Comparison of ENCODE assay signal across 2 cellular contexts in the genomic region with DNA sequence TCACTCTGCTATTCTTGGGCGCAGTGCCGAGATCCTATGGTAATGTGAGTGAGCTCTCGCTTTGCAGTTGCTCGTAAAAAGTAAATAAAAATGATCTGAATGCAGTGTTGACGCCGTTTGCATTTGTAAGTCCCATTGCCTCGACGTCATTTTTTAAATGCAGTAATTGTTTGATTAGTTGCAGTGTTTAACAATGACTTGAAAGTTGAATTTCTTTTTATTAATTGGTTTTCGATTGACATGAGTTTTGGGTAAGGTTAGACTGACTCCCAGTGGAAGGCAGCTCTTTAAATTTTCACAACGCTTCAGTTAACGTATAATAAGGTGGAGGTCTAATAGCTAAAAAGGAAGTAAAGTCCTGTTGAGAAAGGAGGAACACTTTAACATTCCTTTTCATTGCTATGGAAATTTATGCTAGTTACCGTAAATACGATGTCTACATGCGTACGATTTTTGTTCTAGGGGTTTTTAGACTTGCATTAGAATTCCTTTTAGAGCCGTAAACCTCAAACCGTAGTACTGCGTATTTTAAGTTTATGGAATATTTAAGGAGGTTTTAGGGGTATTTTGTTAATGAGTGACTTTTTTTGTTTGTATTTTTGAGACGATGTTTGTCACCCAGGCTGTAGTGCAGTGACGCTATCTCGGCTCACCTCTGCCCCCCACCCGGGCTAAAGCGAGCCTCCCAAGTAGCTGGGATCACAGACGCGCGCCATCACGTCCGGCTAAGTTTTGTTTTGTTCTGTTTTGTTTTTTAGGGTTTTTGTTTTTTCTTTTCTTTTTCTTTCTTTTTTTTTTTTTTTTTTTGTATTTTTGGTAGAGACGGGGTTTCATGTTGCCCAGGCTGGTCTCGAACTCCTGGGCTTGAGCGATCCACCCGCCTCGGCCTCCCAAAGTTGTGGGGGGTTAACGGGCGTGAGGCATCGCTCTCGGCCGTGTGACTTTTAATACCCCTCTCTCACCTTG.
A peak's percentile ranks its signal among the peaks of the same experiment; 100 is the strongest.
TF ChIP-seq lines count a peak whose summit lies in the region.

No MANE protein-coding gene starts in this region.

TF ChIP-seq in A549, 52 proteins besides CTCF, POLR2A, EP300 and RAD21 (continued from another document):
- TF ChIP-seq POLR2AphosphoS2 (conservative IDR thresholded peaks at IDR 0.05; ENCODE audit: low read length) (peak; percentile 44; the same call in 1 of the 2 replicates), TFCP2L1 (CRISPR knock-in tag; IDR thresholded peaks at IDR 0.05) (no peak), MYC (IDR thresholded peaks at IDR 0.05; ENCODE audit: borderline replicate concordance, low read length) (no peak)
- TF ChIP-seq, protein P1, sequence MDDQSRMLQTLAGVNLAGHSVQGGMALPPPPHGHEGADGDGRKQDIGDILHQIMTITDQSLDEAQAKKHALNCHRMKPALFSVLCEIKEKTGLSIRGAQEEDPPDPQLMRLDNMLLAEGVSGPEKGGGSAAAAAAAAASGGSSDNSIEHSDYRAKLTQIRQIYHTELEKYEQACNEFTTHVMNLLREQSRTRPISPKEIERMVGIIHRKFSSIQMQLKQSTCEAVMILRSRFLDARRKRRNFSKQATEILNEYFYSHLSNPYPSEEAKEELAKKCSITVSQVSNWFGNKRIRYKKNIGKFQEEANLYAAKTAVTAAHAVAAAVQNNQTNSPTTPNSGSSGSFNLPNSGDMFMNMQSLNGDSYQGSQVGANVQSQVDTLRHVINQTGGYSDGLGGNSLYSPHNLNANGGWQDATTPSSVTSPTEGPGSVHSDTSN (IDR thresholded peaks at IDR 0.05): peak; percentile 3; the same call in 1 of the 2 replicates

TF ChIP-seq in GM23338, 12 proteins besides CTCF, POLR2A, EP300 and RAD21:
- TF ChIP-seq, protein P2, sequence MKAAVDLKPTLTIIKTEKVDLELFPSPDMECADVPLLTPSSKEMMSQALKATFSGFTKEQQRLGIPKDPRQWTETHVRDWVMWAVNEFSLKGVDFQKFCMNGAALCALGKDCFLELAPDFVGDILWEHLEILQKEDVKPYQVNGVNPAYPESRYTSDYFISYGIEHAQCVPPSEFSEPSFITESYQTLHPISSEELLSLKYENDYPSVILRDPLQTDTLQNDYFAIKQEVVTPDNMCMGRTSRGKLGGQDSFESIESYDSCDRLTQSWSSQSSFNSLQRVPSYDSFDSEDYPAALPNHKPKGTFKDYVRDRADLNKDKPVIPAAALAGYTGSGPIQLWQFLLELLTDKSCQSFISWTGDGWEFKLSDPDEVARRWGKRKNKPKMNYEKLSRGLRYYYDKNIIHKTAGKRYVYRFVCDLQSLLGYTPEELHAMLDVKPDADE (IDR thresholded peaks at IDR 0.05): no peak
- TF ChIP-seq JUNB (IDR thresholded peaks at IDR 0.05; ENCODE audit: unreplicated experiment): no peak
- TF ChIP-seq EZH2phosphoT487 (IDR thresholded peaks at IDR 0.05; ENCODE audit: unreplicated experiment): no peak
- TF ChIP-seq NANOG (IDR thresholded peaks at IDR 0.05; ENCODE audit: borderline replicate concordance): no peak
- TF ChIP-seq ZNF331 (CRISPR knock-in tag; IDR thresholded peaks at IDR 0.05; ENCODE audit: low read depth): no peak
- TF ChIP-seq, protein P3, sequence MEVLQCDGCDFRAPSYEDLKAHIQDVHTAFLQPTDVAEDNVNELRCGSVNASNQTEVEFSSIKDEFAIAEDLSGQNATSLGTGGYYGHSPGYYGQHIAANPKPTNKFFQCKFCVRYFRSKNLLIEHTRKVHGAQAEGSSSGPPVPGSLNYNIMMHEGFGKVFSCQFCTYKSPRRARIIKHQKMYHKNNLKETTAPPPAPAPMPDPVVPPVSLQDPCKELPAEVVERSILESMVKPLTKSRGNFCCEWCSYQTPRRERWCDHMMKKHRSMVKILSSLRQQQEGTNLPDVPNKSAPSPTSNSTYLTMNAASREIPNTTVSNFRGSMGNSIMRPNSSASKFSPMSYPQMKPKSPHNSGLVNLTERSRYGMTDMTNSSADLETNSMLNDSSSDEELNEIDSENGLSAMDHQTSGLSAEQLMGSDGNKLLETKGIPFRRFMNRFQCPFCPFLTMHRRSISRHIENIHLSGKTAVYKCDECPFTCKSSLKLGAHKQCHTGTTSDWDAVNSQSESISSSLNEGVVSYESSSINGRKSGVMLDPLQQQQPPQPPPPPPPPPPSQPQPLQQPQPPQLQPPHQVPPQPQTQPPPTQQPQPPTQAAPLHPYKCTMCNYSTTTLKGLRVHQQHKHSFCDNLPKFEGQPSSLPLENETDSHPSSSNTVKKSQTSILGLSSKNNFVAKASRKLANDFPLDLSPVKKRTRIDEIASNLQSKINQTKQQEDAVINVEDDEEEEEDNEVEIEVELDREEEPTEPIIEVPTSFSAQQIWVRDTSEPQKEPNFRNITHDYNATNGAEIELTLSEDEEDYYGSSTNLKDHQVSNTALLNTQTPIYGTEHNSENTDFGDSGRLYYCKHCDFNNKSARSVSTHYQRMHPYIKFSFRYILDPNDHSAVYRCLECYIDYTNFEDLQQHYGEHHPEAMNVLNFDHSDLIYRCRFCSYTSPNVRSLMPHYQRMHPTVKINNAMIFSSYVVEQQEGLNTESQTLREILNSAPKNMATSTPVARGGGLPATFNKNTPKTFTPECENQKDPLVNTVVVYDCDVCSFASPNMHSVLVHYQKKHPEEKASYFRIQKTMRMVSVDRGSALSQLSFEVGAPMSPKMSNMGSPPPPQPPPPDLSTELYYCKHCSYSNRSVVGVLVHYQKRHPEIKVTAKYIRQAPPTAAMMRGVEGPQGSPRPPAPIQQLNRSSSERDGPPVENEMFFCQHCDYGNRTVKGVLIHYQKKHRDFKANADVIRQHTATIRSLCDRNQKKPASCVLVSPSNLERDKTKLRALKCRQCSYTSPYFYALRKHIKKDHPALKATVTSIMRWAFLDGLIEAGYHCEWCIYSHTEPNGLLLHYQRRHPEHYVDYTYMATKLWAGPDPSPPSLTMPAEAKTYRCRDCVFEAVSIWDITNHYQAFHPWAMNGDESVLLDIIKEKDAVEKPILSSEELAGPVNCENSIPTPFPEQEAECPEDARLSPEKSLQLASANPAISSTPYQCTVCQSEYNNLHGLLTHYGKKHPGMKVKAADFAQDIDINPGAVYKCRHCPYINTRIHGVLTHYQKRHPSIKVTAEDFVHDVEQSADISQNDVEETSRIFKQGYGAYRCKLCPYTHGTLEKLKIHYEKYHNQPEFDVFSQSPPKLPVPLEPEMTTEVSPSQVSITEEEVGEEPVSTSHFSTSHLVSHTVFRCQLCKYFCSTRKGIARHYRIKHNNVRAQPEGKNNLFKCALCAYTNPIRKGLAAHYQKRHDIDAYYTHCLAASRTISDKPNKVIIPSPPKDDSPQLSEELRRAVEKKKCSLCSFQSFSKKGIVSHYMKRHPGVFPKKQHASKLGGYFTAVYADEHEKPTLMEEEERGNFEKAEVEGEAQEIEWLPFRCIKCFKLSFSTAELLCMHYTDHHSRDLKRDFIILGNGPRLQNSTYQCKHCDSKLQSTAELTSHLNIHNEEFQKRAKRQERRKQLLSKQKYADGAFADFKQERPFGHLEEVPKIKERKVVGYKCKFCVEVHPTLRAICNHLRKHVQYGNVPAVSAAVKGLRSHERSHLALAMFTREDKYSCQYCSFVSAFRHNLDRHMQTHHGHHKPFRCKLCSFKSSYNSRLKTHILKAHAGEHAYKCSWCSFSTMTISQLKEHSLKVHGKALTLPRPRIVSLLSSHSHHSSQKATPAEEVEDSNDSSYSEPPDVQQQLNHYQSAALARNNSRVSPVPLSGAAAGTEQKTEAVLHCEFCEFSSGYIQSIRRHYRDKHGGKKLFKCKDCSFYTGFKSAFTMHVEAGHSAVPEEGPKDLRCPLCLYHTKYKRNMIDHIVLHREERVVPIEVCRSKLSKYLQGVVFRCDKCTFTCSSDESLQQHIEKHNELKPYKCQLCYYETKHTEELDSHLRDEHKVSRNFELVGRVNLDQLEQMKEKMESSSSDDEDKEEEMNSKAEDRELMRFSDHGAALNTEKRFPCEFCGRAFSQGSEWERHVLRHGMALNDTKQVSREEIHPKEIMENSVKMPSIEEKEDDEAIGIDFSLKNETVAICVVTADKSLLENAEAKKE (CRISPR knock-in tag; IDR thresholded peaks at IDR 0.05): no peak
- TF ChIP-seq, protein P4, sequence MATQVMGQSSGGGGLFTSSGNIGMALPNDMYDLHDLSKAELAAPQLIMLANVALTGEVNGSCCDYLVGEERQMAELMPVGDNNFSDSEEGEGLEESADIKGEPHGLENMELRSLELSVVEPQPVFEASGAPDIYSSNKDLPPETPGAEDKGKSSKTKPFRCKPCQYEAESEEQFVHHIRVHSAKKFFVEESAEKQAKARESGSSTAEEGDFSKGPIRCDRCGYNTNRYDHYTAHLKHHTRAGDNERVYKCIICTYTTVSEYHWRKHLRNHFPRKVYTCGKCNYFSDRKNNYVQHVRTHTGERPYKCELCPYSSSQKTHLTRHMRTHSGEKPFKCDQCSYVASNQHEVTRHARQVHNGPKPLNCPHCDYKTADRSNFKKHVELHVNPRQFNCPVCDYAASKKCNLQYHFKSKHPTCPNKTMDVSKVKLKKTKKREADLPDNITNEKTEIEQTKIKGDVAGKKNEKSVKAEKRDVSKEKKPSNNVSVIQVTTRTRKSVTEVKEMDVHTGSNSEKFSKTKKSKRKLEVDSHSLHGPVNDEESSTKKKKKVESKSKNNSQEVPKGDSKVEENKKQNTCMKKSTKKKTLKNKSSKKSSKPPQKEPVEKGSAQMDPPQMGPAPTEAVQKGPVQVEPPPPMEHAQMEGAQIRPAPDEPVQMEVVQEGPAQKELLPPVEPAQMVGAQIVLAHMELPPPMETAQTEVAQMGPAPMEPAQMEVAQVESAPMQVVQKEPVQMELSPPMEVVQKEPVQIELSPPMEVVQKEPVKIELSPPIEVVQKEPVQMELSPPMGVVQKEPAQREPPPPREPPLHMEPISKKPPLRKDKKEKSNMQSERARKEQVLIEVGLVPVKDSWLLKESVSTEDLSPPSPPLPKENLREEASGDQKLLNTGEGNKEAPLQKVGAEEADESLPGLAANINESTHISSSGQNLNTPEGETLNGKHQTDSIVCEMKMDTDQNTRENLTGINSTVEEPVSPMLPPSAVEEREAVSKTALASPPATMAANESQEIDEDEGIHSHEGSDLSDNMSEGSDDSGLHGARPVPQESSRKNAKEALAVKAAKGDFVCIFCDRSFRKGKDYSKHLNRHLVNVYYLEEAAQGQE (IDR thresholded peaks at IDR 0.05; ENCODE audit: unreplicated experiment): no peak
- TF ChIP-seq ZNF114 (CRISPR knock-in tag; IDR thresholded peaks at IDR 0.05): no peak
- TF ChIP-seq CREB1 (CRISPR knock-in tag; IDR thresholded peaks at IDR 0.05; ENCODE audit: low read depth): no peak
- TF ChIP-seq POLR2AphosphoS5 (IDR thresholded peaks at IDR 0.05; ENCODE audit: low read depth): no peak
- TF ChIP-seq EZH2 (IDR thresholded peaks at IDR 0.05; ENCODE audit: low read depth, unreplicated experiment): no peak
- TF ChIP-seq STAT1 (IDR thresholded peaks at IDR 0.05; ENCODE audit: unreplicated experiment): no peak
